In genomic region chr20:35757098-35757705, GRCh38 we compare ENCODE assay signal across 28 cellular contexts. TPM values are rescaled to one million over a fixed set of nuclear protein-coding genes. Genes with fewer than 3 reads are reported as not detected.
DNase-seq lines count a peak whose midpoint lies in the region; ATAC-seq and TF ChIP-seq lines count a peak whose summit lies in the region.
"Had no signal": no experiment of that assay in that cellular context is flagged by ENCODE, and none has a peak within 500 bp of the region (broad histone marks: within the 10 kb centered on the region; RNA-seq: fewer than 3 reads in every experiment).

No MANE protein-coding gene starts in this region.

- no peaks in the 10 kb centered on the region for H3K9me3 Mint-ChIP-seq in activated naive CD4-positive, alpha-beta T cell treated with anti-CD3 and anti-CD28 coated beads, Interleukin-2, amount 50 U/mL, for 24 hours
- no peaks in the 10 kb centered on the region for H3K9me3 Mint-ChIP-seq in activated naive CD4-positive, alpha-beta T cell treated with anti-CD3 and anti-CD28 coated beads, Interleukin-2, amount 10 ng/mL, durations not matched to agents 7 days and 5 days
- no peaks in the 10 kb centered on the region for H3K9me3 Mint-ChIP-seq in endodermal cell
- H3K9me3 Mint-ChIP-seq: H9; natural killer cell treated with Interleukin-12 subunit alpha and Interleukin-12 subunit beta and Interleukin-15 and Interleukin-18, amount 100 ng/mL, for 72 hours; T-helper 2 cell treated with Interferon-gamma antibody and Interleukin-4, amounts not matched to agents 5 μg/mL and 100 μg/mL, for 36 hours had no signal

- CTCF ChIA-PET in activated naive CD4-positive, alpha-beta T cell treated with anti-CD3 and anti-CD28 coated beads, Interleukin-2, amount 10 ng/mL, durations not matched to agents 7 days and 5 days (lab: Charles Lee): no interaction called here

- ATAC-seq in GM21526 (IDR thresholded peaks at IDR 0.05; ENCODE audit: low FRiP score, unreplicated experiment): no peak
- ATAC-seq: activated CD8-positive, alpha-beta memory T cell treated with anti-CD3 and anti-CD28 coated beads, Interleukin-2, amount 10 ng/mL, durations not matched to agents 7 days and 5 days; natural killer cell treated with Interleukin-12 subunit alpha and Interleukin-12 subunit beta and Interleukin-15 and Interleukin-18, amount 100 ng/mL, for 72 hours had no signal

- TF ChIP-seq POLR2A in spleen (IDR thresholded peaks at IDR 0.05): no peak

- no peak for TF ChIP-seq CTCF in Loucy (conservative IDR thresholded peaks at IDR 0.05; ENCODE audit: low read length)
- TF ChIP-seq CTCF in endodermal cell (conservative IDR thresholded peaks at IDR 0.05): peak; percentile 27
- TF ChIP-seq CTCF in spleen (IDR thresholded peaks at IDR 0.05 in 8 of 11, conservative IDR thresholded peaks at IDR 0.05 in 3 of 11): no peak

- no peak overlapping the region for H3K27ac ChIP-seq in endodermal cell (ENCODE audit: low read depth, low read length)
- H3K27ac ChIP-seq in spleen: no peak overlapping the region
- H3K27ac ChIP-seq in effector memory CD4-positive, alpha-beta T cell (ENCODE audit: insufficient read depth, low read length, poor library complexity, severe bottlenecking): no peak overlapping the region
- H3K27ac ChIP-seq: C4-2B, epithelial cell of prostate, prostate gland, testis had no signal

- H3K36me3 ChIP-seq in Loucy (ENCODE audit: insufficient read depth, low read length) (no peaks in the 10 kb centered on the region), endodermal cell (ENCODE audit: control insufficient read depth, insufficient read depth, low read length) (no peaks in the 10 kb centered on the region), spleen (no peaks in the 10 kb centered on the region)
- no peaks in the 10 kb centered on the region for H3K36me3 ChIP-seq in effector memory CD4-positive, alpha-beta T cell (ENCODE audit: control insufficient read depth, insufficient read depth, low read length)
- H3K36me3 ChIP-seq: prostate gland had no signal

- H3K9me3 ChIP-seq in Loucy (ENCODE audit: insufficient read depth, low read depth, low read length): no peaks in the 10 kb centered on the region
- H3K9me3 ChIP-seq in endodermal cell (ENCODE audit: control insufficient read depth, low read length): no peaks in the 10 kb centered on the region
- no peaks in the 10 kb centered on the region for H3K9me3 ChIP-seq in spleen
- no peaks in the 10 kb centered on the region for H3K9me3 ChIP-seq in effector memory CD4-positive, alpha-beta T cell (ENCODE audit: control insufficient read depth, low read length)
- H3K9me3 ChIP-seq: prostate gland, testis had no signal

- H3K27me3 ChIP-seq in Loucy (ENCODE audit: insufficient read depth, low read length, poor library complexity, severe bottlenecking) (no peaks in the 10 kb centered on the region), endodermal cell (ENCODE audit: control insufficient read depth, insufficient read depth, low read length, poor library complexity, severe bottlenecking) (no peaks in the 10 kb centered on the region), spleen (replicated peaks in 1 of 7) (no peaks in the 10 kb centered on the region)
- H3K27me3 ChIP-seq in effector memory CD4-positive, alpha-beta T cell (replicated peaks; ENCODE audit: control insufficient read depth, insufficient read depth, low read length, poor library complexity, severe bottlenecking): no peaks in the 10 kb centered on the region
- H3K27me3 ChIP-seq: testis had no signal

- no peak overlapping the region for H3K4me2 ChIP-seq in Loucy (ENCODE audit: low read depth, low read length, poor library complexity, severe bottlenecking)

- no peaks in the 10 kb centered on the region for H4K20me1 ChIP-seq in Loucy (ENCODE audit: insufficient read depth, low read length, poor library complexity, severe bottlenecking)

- H3K4me1 Mint-ChIP-seq in activated naive CD4-positive, alpha-beta T cell treated with anti-CD3 and anti-CD28 coated beads, Interleukin-2, amount 50 U/mL, for 24 hours: peaks cover 7% of the 10 kb centered on the region
- peaks cover 3% of the 10 kb centered on the region for H3K4me1 Mint-ChIP-seq in activated naive CD4-positive, alpha-beta T cell treated with anti-CD3 and anti-CD28 coated beads, Interleukin-2, amount 10 ng/mL, durations not matched to agents 7 days and 5 days
- H3K4me1 Mint-ChIP-seq in endodermal cell: no peaks in the 10 kb centered on the region

- no peaks in the 10 kb centered on the region for H3K36me3 Mint-ChIP-seq in activated naive CD4-positive, alpha-beta T cell treated with anti-CD3 and anti-CD28 coated beads, Interleukin-2, amount 50 U/mL, for 24 hours
- H3K36me3 Mint-ChIP-seq in activated naive CD4-positive, alpha-beta T cell treated with anti-CD3 and anti-CD28 coated beads, Interleukin-2, amount 10 ng/mL, durations not matched to agents 7 days and 5 days: no peaks in the 10 kb centered on the region
- no peaks in the 10 kb centered on the region for H3K36me3 Mint-ChIP-seq in endodermal cell (ENCODE audit: low read depth)
- H3K36me3 Mint-ChIP-seq: activated CD8-positive, alpha-beta memory T cell treated with anti-CD3 and anti-CD28 coated beads, Interleukin-2, amount 10 ng/mL, durations not matched to agents 7 days and 5 days; natural killer cell treated with Interleukin-12 subunit alpha and Interleukin-12 subunit beta and Interleukin-15 and Interleukin-18, amount 100 ng/mL, for 72 hours had no signal

- no peaks in the 10 kb centered on the region for H3K27me3 Mint-ChIP-seq in activated naive CD4-positive, alpha-beta T cell treated with anti-CD3 and anti-CD28 coated beads, Interleukin-2, amount 50 U/mL, for 24 hours
- H3K27me3 Mint-ChIP-seq in activated naive CD4-positive, alpha-beta T cell treated with anti-CD3 and anti-CD28 coated beads, Interleukin-2, amount 10 ng/mL, durations not matched to agents 7 days and 5 days: peaks cover 15% of the 10 kb centered on the region
- H3K27me3 Mint-ChIP-seq in endodermal cell (ENCODE audit: insufficient read depth): no peaks in the 10 kb centered on the region
- H3K27me3 Mint-ChIP-seq: activated CD8-positive, alpha-beta memory T cell treated with anti-CD3 and anti-CD28 coated beads, Interleukin-2, amount 10 ng/mL, durations not matched to agents 7 days and 5 days; natural killer cell treated with Interleukin-12 subunit alpha and Interleukin-12 subunit beta and Interleukin-15 and Interleukin-18, amount 100 ng/mL, for 72 hours had no signal

- H2AFZ ChIP-seq in Loucy (ENCODE audit: low read length): peak overlapping the region; percentile 25; the same call in 1 of the 2 replicates

- H3K4me3 ChIP-seq in Loucy (ENCODE audit: low read length, poor library complexity, severe bottlenecking) (no peak overlapping the region), endodermal cell (ENCODE audit: low read length) (no peak overlapping the region), spleen (no peak overlapping the region)
- no peak overlapping the region for H3K4me3 ChIP-seq in effector memory CD4-positive, alpha-beta T cell (ENCODE audit: insufficient read depth, low read depth, low read length, poor library complexity, severe bottlenecking)
- H3K4me3 ChIP-seq: prostate gland, testis had no signal

- H3K4me1 ChIP-seq in Loucy (ENCODE audit: insufficient read depth, low read length, poor library complexity, severe bottlenecking) (no peaks in the 10 kb centered on the region), endodermal cell (ENCODE audit: control insufficient read depth, insufficient read depth, low read length) (no peaks in the 10 kb centered on the region), spleen (no peaks in the 10 kb centered on the region)
- no peaks in the 10 kb centered on the region for H3K4me1 ChIP-seq in effector memory CD4-positive, alpha-beta T cell (ENCODE audit: control insufficient read depth, insufficient read depth, low read length, poor library complexity, severe bottlenecking)
- H3K4me1 ChIP-seq: prostate gland, testis had no signal

- WGBS in endodermal cell (ENCODE audit: insufficient coverage in 1 of 2, insufficient read length in 1 of 2), 2 experiments: 90 to 92% methylated on average over 4 of the region's 4 CpGs
- 62 to 76% (median 73%) methylated on average over 4 of the region's 4 CpGs for WGBS in spleen, 5 donors

- H3K79me2 ChIP-seq in Loucy (ENCODE audit: insufficient read depth, low read length): no peaks in the 10 kb centered on the region

- DNase-seq in activated naive CD4-positive, alpha-beta T cell treated with anti-CD3 and anti-CD28 coated beads, Interleukin-2, amount 10 ng/mL, durations not matched to agents 7 days and 5 days: no peak
- no peak for DNase-seq in endodermal cell
- peak; percentile 18 for DNase-seq in spleen
- no peak for DNase-seq in effector memory CD4-positive, alpha-beta T cell
- no peak for DNase-seq in NCI-H2029 (lab: John Stamatoyannopoulos, UW)
- DNase-seq: ACHN; activated CD4-positive, CD25-positive, alpha-beta regulatory T cell; activated CD8-positive, alpha-beta memory T cell treated with anti-CD3 and anti-CD28 coated beads, Interleukin-2, amount 10 ng/mL, durations not matched to agents 7 days and 5 days; amniotic stem cell; GDM1; H9; kidney; mammary epithelial cell; MM.1S; NCI-H187; NCI-H446; SIG-M5; stimulated activated CD4-positive, alpha-beta T cell treated with anti-CD3 and anti-CD28 coated beads, Interleukin-12 subunit alpha, Interleukin-12 subunit beta, amount 100 ng/mL, for 4 hours; stimulated activated CD8-positive, alpha-beta memory T cell treated with anti-CD3 and anti-CD28 coated beads, Interleukin-4, amount 100 ng/mL, for 48 hours; testis had no signal

- peak overlapping the region; percentile 60 for H3K27ac Mint-ChIP-seq in activated naive CD4-positive, alpha-beta T cell treated with anti-CD3 and anti-CD28 coated beads, Interleukin-2, amount 50 U/mL, for 24 hours
- no peak overlapping the region for H3K27ac Mint-ChIP-seq in activated naive CD4-positive, alpha-beta T cell treated with anti-CD3 and anti-CD28 coated beads, Interleukin-2, amount 10 ng/mL, durations not matched to agents 7 days and 5 days
- no peak overlapping the region for H3K27ac Mint-ChIP-seq in endodermal cell
- H3K27ac Mint-ChIP-seq: activated CD8-positive, alpha-beta memory T cell treated with anti-CD3 and anti-CD28 coated beads, Interleukin-2, amount 10 ng/mL, durations not matched to agents 7 days and 5 days; H9; natural killer cell treated with Interleukin-12 subunit alpha and Interleukin-12 subunit beta and Interleukin-15 and Interleukin-18, amount 100 ng/mL, for 72 hours; T-helper 2 cell treated with Interferon-gamma antibody and Interleukin-4, amounts not matched to agents 5 μg/mL and 100 μg/mL, for 36 hours had no signal

- intact Hi-C loops in spleen (cut with DNase I; ENCODE audit: low total_unique reads): no loop called here

- no peaks in the 10 kb centered on the region for H3F3A ChIP-seq in Loucy (ENCODE audit: low read depth)

- H3K9me2 ChIP-seq in Loucy (replicated peaks; ENCODE audit: low read depth, low read length): no peaks in the 10 kb centered on the region

- H3K9ac ChIP-seq in Loucy (ENCODE audit: low read depth, low read length, poor library complexity, severe bottlenecking) (no peak overlapping the region), endodermal cell (ENCODE audit: extremely low read depth, low read length, poor library complexity, severe bottlenecking) (no peak overlapping the region)

- no peak overlapping the region for H3K4me3 Mint-ChIP-seq in activated naive CD4-positive, alpha-beta T cell treated with anti-CD3 and anti-CD28 coated beads, Interleukin-2, amount 50 U/mL, for 24 hours
- H3K4me3 Mint-ChIP-seq in activated naive CD4-positive, alpha-beta T cell treated with anti-CD3 and anti-CD28 coated beads, Interleukin-2, amount 10 ng/mL, durations not matched to agents 7 days and 5 days: no peak overlapping the region
- no peak overlapping the region for H3K4me3 Mint-ChIP-seq in endodermal cell
- H3K4me3 Mint-ChIP-seq: activated CD8-positive, alpha-beta memory T cell treated with anti-CD3 and anti-CD28 coated beads, Interleukin-2, amount 10 ng/mL, durations not matched to agents 7 days and 5 days; H9; natural killer cell treated with Interleukin-12 subunit alpha and Interleukin-12 subunit beta and Interleukin-15 and Interleukin-18, amount 100 ng/mL, for 72 hours; T-helper 2 cell treated with Interferon-gamma antibody and Interleukin-4, amounts not matched to agents 5 μg/mL and 100 μg/mL, for 36 hours had no signal

RNA-seq across cellular contexts. Expression of gene PHF20, which starts 14.6 kb away (rescaled TPM):
- 10 to 100 TPM; 68.1 to 78.8 TPM for total RNA-seq in endodermal cell
- 41.6 TPM for polyA plus RNA-seq in endodermal cell (2013, experiment 1 of 2)
- polyA plus RNA-seq in endodermal cell (2013, experiment 2 of 2): 45.6 TPM
- total RNA-seq in spleen: 10 to 100 TPM; 49.9 to 89.9 (median 69.4) TPM
- polyA plus RNA-seq in spleen: 10 to 100 TPM; 40.0 to 49.3 (median 45.3) TPM

RNA-seq across cellular contexts. Expression of gene RBM39, which starts 15.1 kb away (rescaled TPM):
- 100 to 1,000 TPM; 276 to 332 TPM for total RNA-seq in endodermal cell
- polyA plus RNA-seq in endodermal cell (2013, experiment 1 of 2): 233 TPM
- polyA plus RNA-seq in endodermal cell (2013, experiment 2 of 2): 202 TPM
- 100 to 1,000 TPM; 386 to 649 (median 405) TPM for total RNA-seq in spleen
- polyA plus RNA-seq in spleen: 100 to 1,000 TPM; 287 to 638 (median 423) TPM

RNA-seq across cellular contexts. Expression of gene ROMO1, which starts 58.0 kb away (rescaled TPM):
- total RNA-seq in endodermal cell (100 to 1,000 TPM; 194 to 243 TPM), spleen (100 to 1,000 TPM in 3 of 7 donors, 10 to 100 TPM in 4; 66.2 to 166 (median 75.7) TPM)
- 207 TPM for polyA plus RNA-seq in endodermal cell (2013, experiment 1 of 2)
- 196 TPM for polyA plus RNA-seq in endodermal cell (2013, experiment 2 of 2)
- 100 to 1,000 TPM; 333 to 372 (median 354) TPM for polyA plus RNA-seq in spleen

RNA-seq across cellular contexts. Expression of gene NFS1, which starts 58.0 kb away (rescaled TPM):
- total RNA-seq in endodermal cell: 10 to 100 TPM; 17.0 to 30.9 TPM
- 30.1 TPM for polyA plus RNA-seq in endodermal cell (2013, experiment 1 of 2)
- polyA plus RNA-seq in endodermal cell (2013, experiment 2 of 2): 21.7 TPM
- total RNA-seq in spleen: 10 to 100 TPM; 22.8 to 40.8 (median 25.6) TPM
- 10 to 100 TPM; 21.3 to 33.8 (median 29.7) TPM for polyA plus RNA-seq in spleen
